In the genomic region with DNA sequence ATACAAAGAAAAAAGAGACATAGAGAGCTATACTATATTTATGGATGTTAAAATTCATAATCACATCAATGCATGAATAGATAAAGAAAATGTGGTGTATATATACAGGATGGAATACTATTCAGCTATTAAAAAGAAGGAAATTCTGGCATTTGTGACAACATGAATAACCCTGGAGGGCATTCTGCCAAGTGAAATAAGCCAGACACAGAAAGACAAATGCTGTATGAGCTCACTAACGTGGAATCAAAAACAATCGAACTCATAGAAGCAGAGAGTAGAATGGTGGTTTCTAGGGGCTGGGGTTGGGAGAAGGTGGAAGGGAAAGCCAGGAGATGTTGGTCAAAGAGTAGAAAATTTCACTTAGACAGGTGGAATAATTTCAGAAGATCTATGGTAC, we compare ENCODE assay signal across 17 cellular contexts.
"Had no signal": no experiment of that assay in that cellular context is flagged by ENCODE, and none has a peak within 500 bp of the region (broad histone marks: within the 10 kb centered on the region; RNA-seq: fewer than 3 reads in every experiment).

No MANE protein-coding gene starts in this region.

- H3K9me3 ChIP-seq: colonic mucosa, thyroid gland had no signal

- H3K79me2 ChIP-seq: hepatocyte had no signal

- FAIRE-seq: astrocyte, kidney, urothelium cell line had no signal

- H2AFZ ChIP-seq: hepatocyte had no signal

- ATAC-seq: activated naive CD8-positive, alpha-beta T cell treated with anti-CD3 and anti-CD28 coated beads, Interleukin-2, amount 50 U/mL, for 24 hours; natural killer cell treated with Interleukin-12 subunit alpha and Interleukin-12 subunit beta and Interleukin-15 and Interleukin-18, amount 100 ng/mL, for 72 hours; stimulated activated naive B cell treated with anti-CD40 and anti-IgM and Interleukin-4, amounts not matched to agents 10 μg/mL and 1 μg/mL and 100 μg/mL, for 72 hours had no signal

- H3K4me1 ChIP-seq: colonic mucosa, esophagus muscularis mucosa, left ventricle myocardium inferior, thyroid gland had no signal

- DNase-seq: activated CD4-positive, alpha-beta T cell treated with anti-CD3 and anti-CD28 coated beads, Interleukin-2, amount 50 U/mL, for 4 hours; activated CD4-positive, CD25-positive, alpha-beta regulatory T cell treated with anti-CD3 and anti-CD28 coated beads, Interleukin-2, amount 50 U/mL, for 72 hours; activated naive CD4-positive, alpha-beta T cell; activated naive CD8-positive, alpha-beta T cell treated with anti-CD3 and anti-CD28 coated beads, Interleukin-2, amount 50 U/mL, for 24 hours; activated T-cell treated with anti-CD3 and anti-CD28 coated beads for 4 hours; colonic mucosa; kidney; left ventricle myocardium inferior; stimulated activated CD4-positive, alpha-beta T cell treated with anti-CD3 and anti-CD28 coated beads, Interleukin-2, amount 100 ng/mL, for 48 hours; stimulated activated naive B cell treated with anti-CD40 and anti-IgM and Interleukin-4, amounts not matched to agents 10 μg/mL and 1 μg/mL and 100 μg/mL, for 72 hours; T-helper 1 cell; thyroid gland had no signal

- H3K36me3 ChIP-seq: colonic mucosa, esophagus muscularis mucosa, left ventricle myocardium inferior, thyroid gland had no signal

- H3K27me3 ChIP-seq: colonic mucosa, esophagus muscularis mucosa, hepatocyte, thyroid gland had no signal

- H3K4me3 ChIP-seq: colonic mucosa, esophagus muscularis mucosa, hepatocyte, left ventricle myocardium inferior, thyroid gland had no signal

- H3K4me2 ChIP-seq: hepatocyte had no signal

- H3K27ac ChIP-seq: colonic mucosa, esophagus muscularis mucosa, hepatocyte, left ventricle myocardium inferior, thyroid gland had no signal
